ENCODE assay signal across 18 cellular contexts in the genomic region with DNA sequence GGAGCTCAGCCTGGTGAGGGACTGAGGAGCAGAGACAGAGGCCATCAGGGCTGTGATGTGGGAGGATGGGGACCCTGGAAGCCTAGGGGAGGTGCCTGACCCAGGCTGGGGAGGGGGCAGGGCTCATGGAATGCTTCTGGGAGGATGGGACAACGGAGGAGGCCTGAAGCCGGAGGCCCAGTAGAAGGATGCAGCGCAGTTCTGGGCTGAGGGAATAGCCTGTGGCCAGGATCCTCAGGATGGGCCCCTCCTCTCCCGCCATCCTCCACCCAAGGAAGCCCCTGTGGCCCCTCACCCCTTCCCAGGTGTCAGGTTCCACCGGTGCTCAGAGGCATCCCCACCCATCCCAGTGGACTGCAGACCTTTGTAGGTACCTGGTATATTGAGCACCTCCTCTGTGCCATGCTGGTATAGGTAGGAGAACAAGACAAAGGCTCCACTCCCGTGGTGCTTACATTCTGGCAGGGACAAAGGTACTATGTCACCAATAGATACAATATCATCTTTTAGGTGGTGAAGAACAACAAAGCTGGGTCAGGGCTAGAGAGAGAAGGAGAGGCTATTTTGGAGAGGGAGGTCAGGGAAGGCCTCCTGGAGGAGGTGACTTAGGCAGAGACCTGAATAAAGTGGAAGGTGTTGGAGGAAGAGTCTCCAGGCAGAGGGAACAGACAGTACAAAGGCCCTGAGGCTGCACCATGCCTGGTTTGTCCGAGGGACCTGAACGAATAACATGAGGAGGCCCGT. TPM values are rescaled to one million over a fixed set of nuclear protein-coding genes. Genes with fewer than 3 reads are reported as not detected.
A peak's percentile ranks its signal among the peaks of the same experiment; 100 is the strongest.
DNase-seq lines count a peak whose midpoint lies in the region; ATAC-seq and TF ChIP-seq lines count a peak whose summit lies in the region.
"Had no signal": no experiment of that assay in that cellular context is flagged by ENCODE, and none has a peak within 500 bp of the region (broad histone marks: within the 10 kb centered on the region; RNA-seq: fewer than 3 reads in every experiment).

No MANE protein-coding gene starts in this region.

- peak overlapping the region; percentile 94 to 100 (median 98) for H3K27ac Mint-ChIP-seq in CD8-positive, alpha-beta memory T cell
- H3K27ac Mint-ChIP-seq in activated naive CD8-positive, alpha-beta T cell = peak overlapping the region; percentile 100
- peak overlapping the region; percentile 97 for H3K27ac Mint-ChIP-seq in natural killer cell
- H3K27ac Mint-ChIP-seq: activated B cell treated with CpG ODN at 0.5 μM for 24 hours had no signal

- H3K4me2 ChIP-seq in BLaER1 = peak overlapping the region; percentile 98

- H4K20me1 ChIP-seq in BLaER1 = no peaks in the 10 kb centered on the region

- peaks cover 100% of the 10 kb centered on the region for H3K4me1 ChIP-seq in BLaER1
- H3K4me1 ChIP-seq in CD8-positive, alpha-beta memory T cell (ENCODE audit: insufficient read depth, low read length) = peaks cover 81% of the 10 kb centered on the region
- H3K4me1 ChIP-seq in ascending aorta = no peaks in the 10 kb centered on the region
- H3K4me1 ChIP-seq: gastroesophageal sphincter had no signal

- ATAC-seq in natural killer cell = no peak
- ATAC-seq in HG02759 (IDR thresholded peaks at IDR 0.05; ENCODE audit: unreplicated experiment) = no peak
- ATAC-seq: gastroesophageal sphincter, mucosa of descending colon had no signal

- peaks cover 8% of the 10 kb centered on the region for H3K36me3 ChIP-seq in BLaER1
- peaks cover 11% of the 10 kb centered on the region for H3K36me3 ChIP-seq in CD8-positive, alpha-beta memory T cell (ENCODE audit: insufficient read depth, low read length)
- H3K36me3 ChIP-seq in ascending aorta = no peaks in the 10 kb centered on the region
- H3K36me3 ChIP-seq: cardiac muscle cell, gastroesophageal sphincter had no signal

- H3K36me3 Mint-ChIP-seq in CD8-positive, alpha-beta memory T cell = peaks cover 20 to 70% (median 24%) of the 10 kb centered on the region in 3 donors
- H3K36me3 Mint-ChIP-seq in activated naive CD8-positive, alpha-beta T cell = peaks cover 20% of the 10 kb centered on the region
- peaks cover 15% of the 10 kb centered on the region for H3K36me3 Mint-ChIP-seq in natural killer cell

- H3K4me3 ChIP-seq in BLaER1 (peak overlapping the region; percentile 39; the same call in 1 of the 2 replicates), ascending aorta (no peak overlapping the region)
- H3K4me3 ChIP-seq in CD8-positive, alpha-beta memory T cell (ENCODE audit: low read length) = peak overlapping the region; percentile 91
- H3K4me3 ChIP-seq: cardiac muscle cell, gastroesophageal sphincter, mucosa of descending colon had no signal

- H3K27me3 ChIP-seq in BLaER1 = no peaks in the 10 kb centered on the region
- H3K27me3 ChIP-seq in CD8-positive, alpha-beta memory T cell (ENCODE audit: insufficient read depth, low read length, poor library complexity, severe bottlenecking) = no peaks in the 10 kb centered on the region
- no peaks in the 10 kb centered on the region for H3K27me3 ChIP-seq in ascending aorta
- H3K27me3 ChIP-seq: cardiac muscle cell, gastroesophageal sphincter had no signal

- H3K4me1 Mint-ChIP-seq in CD8-positive, alpha-beta memory T cell = peaks cover 87 to 96% (median 87%) of the 10 kb centered on the region in 3 donors
- H3K4me1 Mint-ChIP-seq in activated naive CD8-positive, alpha-beta T cell (ENCODE audit: low read depth) = peaks cover 85% of the 10 kb centered on the region
- peaks cover 92 to 98% of the 10 kb centered on the region in 2 donors for H3K4me1 Mint-ChIP-seq in natural killer cell

- POLR2A ChIA-PET in CD8-positive, alpha-beta memory T cell (lab: Charles Lee) = no interaction called here

- intact Hi-C loops in natural killer cell (cut with micrococcal nuclease) (loop anchor here (10.0 kb wide), 1 partner anchor 749 kb away; no protein-coding TSS in a partner anchor), ascending aorta (cut with DNase I) (no loop called here)

- TF ChIP-seq CTCF in natural killer cell (IDR thresholded peaks at IDR 0.05) (no peak), ascending aorta (IDR thresholded peaks at IDR 0.05) (no peak)

- peak overlapping the region; percentile 93 for H3K9ac ChIP-seq in BLaER1

- H3K9me3 ChIP-seq in BLaER1 = no peaks in the 10 kb centered on the region
- H3K9me3 ChIP-seq in CD8-positive, alpha-beta memory T cell (ENCODE audit: low read length) = no peaks in the 10 kb centered on the region
- H3K9me3 ChIP-seq in ascending aorta = no peaks in the 10 kb centered on the region
- H3K9me3 ChIP-seq: gastroesophageal sphincter, mucosa of descending colon had no signal

- H3K4me3 Mint-ChIP-seq in CD8-positive, alpha-beta memory T cell = peak overlapping the region; percentile 89 to 99 (median 93)
- H3K4me3 Mint-ChIP-seq in activated naive CD8-positive, alpha-beta T cell = peak overlapping the region; percentile 98
- peak overlapping the region; percentile 94 for H3K4me3 Mint-ChIP-seq in natural killer cell
- H3K4me3 Mint-ChIP-seq: activated B cell treated with CpG ODN at 0.5 μM for 24 hours had no signal

- peaks cover 0 to 4% of the 10 kb centered on the region in 2 donors for H3K27me3 Mint-ChIP-seq in CD8-positive, alpha-beta memory T cell
- no peaks in the 10 kb centered on the region for H3K27me3 Mint-ChIP-seq in activated naive CD8-positive, alpha-beta T cell
- no peaks in the 10 kb centered on the region for H3K27me3 Mint-ChIP-seq in natural killer cell (ENCODE audit: low read depth in 2 of 2)
- H3K27me3 Mint-ChIP-seq: activated B cell treated with CpG ODN at 0.5 μM for 24 hours had no signal

- peak overlapping the region; percentile 99 for H3K27ac ChIP-seq in BLaER1
- H3K27ac ChIP-seq in CD8-positive, alpha-beta memory T cell (ENCODE audit: low read depth, low read length) = peak overlapping the region; percentile 27
- no peak overlapping the region for H3K27ac ChIP-seq in ascending aorta
- H3K27ac ChIP-seq: cardiac muscle cell, gastroesophageal sphincter had no signal

- H3K9me3 Mint-ChIP-seq in CD8-positive, alpha-beta memory T cell = no peaks in the 10 kb centered on the region
- H3K9me3 Mint-ChIP-seq in activated naive CD8-positive, alpha-beta T cell (ENCODE audit: low read depth) = no peaks in the 10 kb centered on the region
- H3K9me3 Mint-ChIP-seq in natural killer cell = no peaks in the 10 kb centered on the region
- H3K9me3 Mint-ChIP-seq: activated B cell treated with CpG ODN at 0.5 μM for 24 hours had no signal

- CTCF ChIA-PET in CD8-positive, alpha-beta memory T cell (lab: Charles Lee) = interaction anchor here (1.4 to 16.2 kb wide), 3 partner anchors 17 to 30 kb away, joined by 3 to 301 read pairs (median 17); no protein-coding TSS in a partner anchor

- DNase-seq in CD8-positive, alpha-beta memory T cell = no peak
- no peak for DNase-seq in natural killer cell
- no peak for DNase-seq in dedifferentiated amniotic fluid mesenchymal stem cell (ENCODE audit: extremely low spot score)
- DNase-seq in activated gamma-delta T cell treated with Interleukin-2 at 50 U/mL for 16 hours = no peak
- no peak for DNase-seq in ascending aorta (ENCODE audit: low spot score in 2 of 2)
- DNase-seq: activated B cell treated with CpG ODN at 0.5 μM for 24 hours, activated gamma-delta T cell, C1 segment of cervical spinal cord, NCI-H1417 treated with DMSO at 0.1 percent for 48 hours, NCI-H446 treated with DMSO at 0.1 percent for 48 hours had no signal

RNA-seq across cellular contexts. Expression of a gene that starts 2.7 kb away (rescaled TPM):
- 100 to 1,000 TPM; 180 to 197 TPM for total RNA-seq in CD8-positive, alpha-beta memory T cell
- 184 TPM for polyA plus RNA-seq in CD8-positive, alpha-beta memory T cell
- total RNA-seq in natural killer cell = 1,000 to 10,000 TPM in 1 of 3 donors, 100 to 1,000 TPM in 2; 883 to 1,008 (median 954) TPM
- total RNA-seq in ascending aorta = 2.7 TPM
- total RNA-seq: endothelial cell of umbilical vein, pulmonary artery endothelial cell had no signal

RNA-seq across cellular contexts. Expression of a gene that starts 46.6 kb away (rescaled TPM):
- 1 to 10 TPM; 4.6 to 6.5 TPM for total RNA-seq in CD8-positive, alpha-beta memory T cell
- not detected for polyA plus RNA-seq in CD8-positive, alpha-beta memory T cell
- total RNA-seq in natural killer cell (10 to 100 TPM; 13.4 to 20.9 (median 16.1) TPM), ascending aorta (4.6 TPM)

RNA-seq across cellular contexts. Expression of a gene that starts 52.3 kb away (rescaled TPM):
- 10 to 100 TPM; 76.6 to 80.6 TPM for total RNA-seq in CD8-positive, alpha-beta memory T cell
- polyA plus RNA-seq in CD8-positive, alpha-beta memory T cell = 16.5 TPM
- total RNA-seq in natural killer cell (10 to 100 TPM; 71.6 to 81.1 (median 73.1) TPM), ascending aorta (125 TPM)

Comparison
In these comparisons a context has a peak if more than half of its experiments do, and no peak if none do; other contexts are left out.
1. H3K27ac ChIP-seq: peak in BLaER1 (single experiment) and CD8-positive, alpha-beta memory T cell (single experiment); none in ascending aorta (0 of 2).
2. H3K4me3 ChIP-seq: peak in BLaER1 (single experiment) and CD8-positive, alpha-beta memory T cell (single experiment); none in ascending aorta (0 of 2).
3. RNA of a gene that starts 2.7 kb away (total RNA-seq): 883 to 1,008 TPM in natural killer cell and 180 to 197 TPM in CD8-positive, alpha-beta memory T cell; 2.7 TPM in ascending aorta (single experiment); every median in the first group is over 10 times any median in the second.
4. Peak in every context shown above with its lines, with median percentiles within 50 percentile points of each other: H3K27ac Mint-ChIP-seq and H3K4me3 Mint-ChIP-seq.